In genomic region chr2:240309214-240309613, GRCh38 we compare ENCODE assay signal across 22 cellular contexts.
"Had no signal": no experiment of that assay in that cellular context is flagged by ENCODE, and none has a peak within 500 bp of the region (broad histone marks: within the 10 kb centered on the region; RNA-seq: fewer than 3 reads in every experiment).

No MANE protein-coding gene starts in this region.

- H3K9me3 ChIP-seq: body of pancreas, colonic mucosa, transverse colon had no signal

- H2AFZ ChIP-seq: hepatocyte had no signal

- H3K4me3 ChIP-seq: body of pancreas, colonic mucosa, hepatocyte, lung, transverse colon had no signal

- ATAC-seq: body of pancreas, foreskin keratinocyte, left lobe of liver had no signal

- H3K9me3 Mint-ChIP-seq: activated naive CD8-positive, alpha-beta T cell treated with anti-CD3 and anti-CD28 coated beads for 36 hours; mesothelial cell of epicardium; stimulated activated naive CD8-positive, alpha-beta T cell treated with anti-CD3 and anti-CD28 coated beads, Interleukin-15, Interleukin-2, amounts not matched to agents 100 ng/mL and 50 ng/mL, for 24 hours had no signal

- H3K27ac Mint-ChIP-seq: activated naive CD8-positive, alpha-beta T cell treated with anti-CD3 and anti-CD28 coated beads for 36 hours; endodermal cell; mesothelial cell of epicardium; stimulated activated naive CD8-positive, alpha-beta T cell treated with anti-CD3 and anti-CD28 coated beads, Interleukin-15, Interleukin-2, amounts not matched to agents 100 ng/mL and 50 ng/mL, for 24 hours had no signal

- H3K36me3 Mint-ChIP-seq: activated naive CD8-positive, alpha-beta T cell treated with anti-CD3 and anti-CD28 coated beads for 36 hours; mesothelial cell of epicardium had no signal

- H3K4me1 Mint-ChIP-seq: activated naive CD8-positive, alpha-beta T cell treated with anti-CD3 and anti-CD28 coated beads for 36 hours; endodermal cell; mesothelial cell of epicardium had no signal

- DNase-seq: activated CD4-positive, alpha-beta T cell treated with anti-CD3 and anti-CD28 coated beads for 1 hour; activated CD8-positive, alpha-beta memory T cell treated with anti-CD3 and anti-CD28 coated beads for 24 hours; activated naive CD4-positive, alpha-beta T cell; activated naive CD8-positive, alpha-beta T cell treated with anti-CD3 and anti-CD28 coated beads for 36 hours; amniotic stem cell; body of pancreas; central memory CD4-positive, alpha-beta T cell; colonic mucosa; foreskin keratinocyte; right cardiac atrium; stimulated activated CD4-positive, alpha-beta T cell treated with anti-CD3 and anti-CD28 coated beads, Interleukin-2, amount 100 ng/mL, for 24 hours; SW 1271; T-helper 2 cell; transverse colon; WERI-Rb-1 had no signal

- H3K4me1 ChIP-seq: body of pancreas, colonic mucosa, foreskin keratinocyte, transverse colon had no signal

- H3K79me2 ChIP-seq: hepatocyte had no signal

- H3K4me2 ChIP-seq: hepatocyte had no signal

- H3K27ac ChIP-seq: body of pancreas, colonic mucosa, foreskin keratinocyte, hepatocyte, transverse colon, WERI-Rb-1 had no signal

- H3K4me3 Mint-ChIP-seq: activated naive CD8-positive, alpha-beta T cell treated with anti-CD3 and anti-CD28 coated beads for 36 hours; endodermal cell; mesothelial cell of epicardium; stimulated activated naive CD8-positive, alpha-beta T cell treated with anti-CD3 and anti-CD28 coated beads, Interleukin-15, Interleukin-2, amounts not matched to agents 100 ng/mL and 50 ng/mL, for 24 hours had no signal

- H3K27me3 ChIP-seq: body of pancreas, colonic mucosa, hepatocyte, transverse colon had no signal

- FAIRE-seq: islet of Langerhans had no signal

- H3K36me3 ChIP-seq: colonic mucosa, transverse colon, WERI-Rb-1 had no signal
